In genomic region chr11:68342459-68343158, GRCh38 we compare ENCODE assay signal across 12 cellular contexts. TPM values are rescaled to one million over a fixed set of nuclear protein-coding genes. Genes with fewer than 3 reads are reported as not detected.
DNase-seq lines count a peak whose midpoint lies in the region; FAIRE-seq and TF ChIP-seq lines count a peak whose summit lies in the region.
"Had no signal": no experiment of that assay in that cellular context is flagged by ENCODE, and none has a peak within 500 bp of the region (broad histone marks: within the 10 kb centered on the region; RNA-seq: fewer than 3 reads in every experiment).

No MANE protein-coding gene starts in this region.

- H2BK15ac ChIP-seq in neuronal stem cell (ENCODE audit: low read length) = peak overlapping the region; percentile 80

- CTCF ChIA-PET in AG04450 (lab: Charles Lee) = interaction anchor here (0.6 kb wide), 4 partner anchors 11 to 134 kb away, joined by 3 to 5 read pairs (median 4); no protein-coding TSS in a partner anchor

- H2BK5ac ChIP-seq in neuronal stem cell (ENCODE audit: low read length) = peak overlapping the region; percentile 30

- FAIRE-seq in GM12891 (lab: Jason Lieb, UNC) = no peak

- no peak overlapping the region for H3K4ac ChIP-seq in neuronal stem cell (ENCODE audit: low read length)

- H3K23ac ChIP-seq in neuronal stem cell (ENCODE audit: low read depth, low read length, poor library complexity) = peak overlapping the region; percentile 25

- H3K4me2 ChIP-seq in neuronal stem cell (ENCODE audit: insufficient read depth, low read length, poor library complexity, severe bottlenecking) = no peak overlapping the region
- H3K4me2 ChIP-seq: KMS-11 had no signal

- H3K4me1 ChIP-seq in duodenal mucosa (ENCODE audit: control insufficient read depth in 1 of 2, insufficient read depth in 2 of 2, low read length in 2 of 2) = peaks cover 48 to 49% of the 10 kb centered on the region in 2 donors
- peaks cover 12 to 24% of the 10 kb centered on the region in 2 donors for H3K4me1 ChIP-seq in neuronal stem cell (ENCODE audit: control insufficient read depth in 2 of 2, insufficient read depth in 1 of 2, low read depth in 1 of 2, low read length in 2 of 2)

- H2BK12ac ChIP-seq in neuronal stem cell (ENCODE audit: low read length) = no peak overlapping the region

- H3K9ac ChIP-seq in duodenal mucosa (ENCODE audit: low read depth in 1 of 2, low read length in 2 of 2) (peak overlapping the region; percentile 18 to 39), neuronal stem cell (ENCODE audit: low read depth, low read length, poor library complexity) (peak overlapping the region; percentile 3)
- H3K9ac ChIP-seq: KMS-11 had no signal

- no peak overlapping the region for H4K8ac ChIP-seq in neuronal stem cell (ENCODE audit: low read depth, low read length)

- peak overlapping the region; percentile 85 for H2AK5ac ChIP-seq in neuronal stem cell (ENCODE audit: low read depth, low read length)

- TF ChIP-seq POLR2A in GM12891 (IDR thresholded peaks at IDR 0.05; ENCODE audit: low read depth, low read length) = no peak

- H2BK120ac ChIP-seq in neuronal stem cell (ENCODE audit: low read depth, low read length) = peak overlapping the region; percentile 82

- H3K14ac ChIP-seq in neuronal stem cell (ENCODE audit: low read length) = peak overlapping the region; percentile 82

- TF ChIP-seq CTCF in AG04450 (IDR thresholded peaks at IDR 0.05; ENCODE audit: low read depth, low read length) = no peak

- no peak overlapping the region for H3K4me3 ChIP-seq in AG04450 (ENCODE audit: low read depth, low read length)
- no peak overlapping the region for H3K4me3 ChIP-seq in duodenal mucosa (ENCODE audit: low read depth in 1 of 2, low read length in 2 of 2)
- H3K4me3 ChIP-seq in neuronal stem cell (ENCODE audit: low read length in 2 of 2) = no peak overlapping the region

- H3K9me3 ChIP-seq in AG04450 (ENCODE audit: control insufficient read depth, insufficient read depth, low read length) = peaks cover 3% of the 10 kb centered on the region; the same call in 1 of the 2 replicates
- no peaks in the 10 kb centered on the region for H3K9me3 ChIP-seq in duodenal mucosa (ENCODE audit: control insufficient read depth in 1 of 2, low read length in 2 of 2)
- H3K9me3 ChIP-seq in neuronal stem cell (replicated peaks in 1 of 2; ENCODE audit: control insufficient read depth in 2 of 2, insufficient read depth in 1 of 2, low read depth in 1 of 2, low read length in 2 of 2) = peaks cover 0 to 10% of the 10 kb centered on the region in 2 donors

- H3K36me3 ChIP-seq in duodenal mucosa (ENCODE audit: control insufficient read depth in 1 of 2, insufficient read depth in 2 of 2, low read length in 2 of 2) (peaks cover 0 to 1% of the 10 kb centered on the region in 2 donors), neuronal stem cell (replicated peaks in 1 of 2; ENCODE audit: control insufficient read depth in 2 of 2, insufficient read depth in 2 of 2, low read length in 2 of 2) (no peaks in the 10 kb centered on the region)

- POLR2A ChIA-PET in AG04450 (lab: Yijun Ruan, JAX) = interaction anchor here (0.6 kb wide), 1 partner anchor 215 kb away, joined by 3 read pairs; no protein-coding TSS in a partner anchor

- DNase-seq in AG04450 (ENCODE audit: low read depth, low spot score) = no peak
- DNase-seq in NCI-H128 (lab: John Stamatoyannopoulos, UW; ENCODE audit: unreplicated experiment) = peak; percentile 13
- no peak for DNase-seq in neuronal stem cell (ENCODE audit: low spot score)
- no peak for DNase-seq in GM12891 (ENCODE audit: insufficient read length, low spot score)
- no peak for DNase-seq in NCI-H446 (lab: John Stamatoyannopoulos, UW)
- no peak for DNase-seq in hypothalamus (lab: John Stamatoyannopoulos, UW)
- no peak for DNase-seq in SW480 (ENCODE audit: low spot score)
- DNase-seq: activated T-cell treated with anti-CD3 and anti-CD28 coated beads for 4 hours; CD4-positive, CD25-positive, alpha-beta regulatory T cell; effector CD8-positive, alpha-beta T cell had no signal

- H3K27me3 ChIP-seq in AG04450 (ENCODE audit: control insufficient read depth, insufficient read depth, low read length) = no peaks in the 10 kb centered on the region
- no peaks in the 10 kb centered on the region for H3K27me3 ChIP-seq in duodenal mucosa (ENCODE audit: control insufficient read depth in 1 of 2, insufficient read depth in 2 of 2, low read length in 2 of 2)
- H3K27me3 ChIP-seq in neuronal stem cell (ENCODE audit: control insufficient read depth in 3 of 3, insufficient read depth in 3 of 3, low read depth in 1 of 3, low read length in 3 of 3) = no peaks in the 10 kb centered on the region

- H3K79me1 ChIP-seq in neuronal stem cell (ENCODE audit: low read depth, low read length) = peaks cover 12% of the 10 kb centered on the region

- no CpG with 5 or more reads among the region's 13 CpGs for WGBS in neuronal stem cell (ENCODE audit: extremely low coverage in 2 of 2, insufficient read length in 2 of 2, insufficient replicate concordance in 1 of 2), 2 donors

- peak overlapping the region; percentile 67 for H3K18ac ChIP-seq in neuronal stem cell (ENCODE audit: low read length)

- H4K91ac ChIP-seq in neuronal stem cell (ENCODE audit: low read depth, low read length, poor library complexity) = no peak overlapping the region

- H3K27ac ChIP-seq in AG04450 (ENCODE audit: low read depth, low read length) (peak overlapping the region; percentile 22), duodenal mucosa (ENCODE audit: low read depth, low read length) (peak overlapping the region; percentile 44), neuronal stem cell (replicated peaks; ENCODE audit: low read length) (peak overlapping the region; percentile 33)
- H3K27ac ChIP-seq: KMS-11 had no signal

- no peak overlapping the region for H2AFZ ChIP-seq in neuronal stem cell (ENCODE audit: low read length)

TF ChIP-seq in GM12891, 5 proteins besides CTCF, POLR2A, EP300 and RAD21:
- TF ChIP-seq SPI1 (IDR thresholded peaks at IDR 0.05; ENCODE audit: low read depth, low read length) (no peak), PAX5 (IDR thresholded peaks at IDR 0.05; ENCODE audit: insufficient read depth, low read length, severe bottlenecking) (no peak), TAF1 (IDR thresholded peaks at IDR 0.05; ENCODE audit: low read depth, low read length) (no peak), POLR2AphosphoS5 (IDR thresholded peaks at IDR 0.05; ENCODE audit: low read depth, low read length) (no peak), POU2F2 (IDR thresholded peaks at IDR 0.05; ENCODE audit: low read depth, low read length) (no peak)

RNA-seq across cellular contexts. Expression of gene LRP5, which starts 30.2 kb away (rescaled TPM):
- polyA plus RNA-seq in AG04450 (2011; rRNA removed) = 4.9 and 8.0 TPM in 2 replicates
- 11.1 and 15.4 TPM in 2 replicates for polyA minus RNA-seq in AG04450 (2011; rRNA and poly(A)+ RNA removed)
- 32.3 TPM for polyA plus RNA-seq in neuronal stem cell (2013, experiment 1 of 2)
- polyA plus RNA-seq in neuronal stem cell (2013, experiment 2 of 2) = 34.5 TPM
- polyA plus RNA-seq in GM12891 (2012; ENCODE audit: low read depth, missing spikeins) = 5.2 TPM
